In the genomic region with DNA sequence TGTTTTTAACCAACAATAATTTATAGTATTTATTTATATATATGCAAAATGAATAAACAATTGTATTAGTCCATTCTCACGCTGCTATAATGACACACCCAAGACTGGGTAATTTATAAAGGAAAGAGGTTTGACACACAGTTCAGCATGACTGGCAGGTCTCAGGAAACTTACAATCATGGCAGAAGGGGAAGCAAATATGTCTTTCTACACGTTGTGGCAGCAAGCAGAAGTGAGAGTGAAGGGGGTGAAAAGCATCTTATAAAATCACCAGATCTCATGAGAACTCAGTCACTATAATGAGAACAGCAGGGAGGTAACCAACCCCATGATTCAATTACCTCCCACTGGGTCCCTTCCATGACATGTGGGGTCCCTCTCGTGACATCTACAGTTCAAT, we compare ENCODE assay signal across 15 cellular contexts.
DNase-seq lines count a peak whose midpoint lies in the region; FAIRE-seq and TF ChIP-seq lines count a peak whose summit lies in the region.
"Had no signal": no experiment of that assay in that cellular context is flagged by ENCODE, and none has a peak within 500 bp of the region (broad histone marks: within the 10 kb centered on the region; RNA-seq: fewer than 3 reads in every experiment).

No MANE protein-coding gene starts in this region.

- TF ChIP-seq EP300 in neural cell (conservative IDR thresholded peaks at IDR 0.05; ENCODE audit: poor library complexity, severe bottlenecking): peak; percentile 68

- no peaks in the 10 kb centered on the region for H3K4me1 ChIP-seq in small intestine (ENCODE audit: control insufficient read depth in 2 of 2, insufficient read depth in 1 of 2, low read depth in 1 of 2, low read length in 1 of 2)
- H3K4me1 ChIP-seq: HAP-1 had no signal

- H3K9ac ChIP-seq in neural cell (ENCODE audit: low read length): no peak overlapping the region

- no peak overlapping the region for H2AFZ ChIP-seq in neural cell (ENCODE audit: low read depth, low read length)

- H3K9me2 ChIP-seq in neural cell (ENCODE audit: insufficient read depth, low read length): no peaks in the 10 kb centered on the region

- TF ChIP-seq POLR2A in GM12891 (IDR thresholded peaks at IDR 0.05; ENCODE audit: low read depth, low read length): no peak

- no peaks in the 10 kb centered on the region for H3F3A ChIP-seq in neural cell (ENCODE audit: insufficient read depth, low read length, poor library complexity, severe bottlenecking)

- H3K4me3 ChIP-seq in neural cell (ENCODE audit: low read length) (no peak overlapping the region), small intestine (ENCODE audit: low read depth in 1 of 2, low read length in 2 of 2) (no peak overlapping the region)
- H3K4me3 ChIP-seq: HAP-1 had no signal

- no peaks in the 10 kb centered on the region for H3K79me2 ChIP-seq in neural cell (replicated peaks; ENCODE audit: insufficient read depth, low read length)

- H3K27ac ChIP-seq in neural cell (ENCODE audit: low read length) (no peak overlapping the region), small intestine (ENCODE audit: low read depth in 1 of 2, low read length in 1 of 2) (no peak overlapping the region)

- no peak for DNase-seq in GM12891 (ENCODE audit: insufficient read length, low spot score)
- peak; percentile 19 for DNase-seq in MV-4-11 (lab: John Stamatoyannopoulos, UW)
- peak; percentile 44 for DNase-seq in SIG-M5 (lab: John Stamatoyannopoulos, UW)
- DNase-seq in activated CD4-positive, alpha-beta T cell treated with anti-CD3 and anti-CD28 coated beads for 1 hour: no peak
- DNase-seq in HUDEP-2 (lab: John Stamatoyannopoulos, UW; ENCODE audit: unreplicated experiment in 76 of 76): no peak
- no peak for DNase-seq in small intestine
- DNase-seq: C1 segment of cervical spinal cord; Calu3; CD4-positive, alpha-beta T cell; DMS 273 treated with DMSO at 0.1 percent for 48 hours; HFFc6 had no signal

- TF ChIP-seq RAD21 in neural cell (conservative IDR thresholded peaks at IDR 0.05): no peak

- H4K20me1 ChIP-seq in neural cell (ENCODE audit: insufficient read depth): no peaks in the 10 kb centered on the region

- H3K9me3 ChIP-seq in neural cell (ENCODE audit: low read length) (no peaks in the 10 kb centered on the region), small intestine (ENCODE audit: control insufficient read depth, low read depth) (no peaks in the 10 kb centered on the region)
- H3K9me3 ChIP-seq: HAP-1 had no signal

- FAIRE-seq in GM12891 (lab: Jason Lieb, UNC) (no peak), small intestine (lab: Jason Lieb, UNC) (no peak)
- FAIRE-seq: A204.1, H1 had no signal

- WGBS in small intestine, 3 donors: 32 to 40% (median 37%) methylated on average over 3 of the region's 3 CpGs

- no peaks in the 10 kb centered on the region for H3K27me3 ChIP-seq in neural cell (ENCODE audit: insufficient read depth, low read depth, low read length)
- no peaks in the 10 kb centered on the region for H3K27me3 ChIP-seq in small intestine (ENCODE audit: control insufficient read depth in 2 of 2, insufficient read depth in 2 of 2, low read length in 2 of 2)

- no peaks in the 10 kb centered on the region for H3K36me3 ChIP-seq in neural cell (ENCODE audit: insufficient read depth, low read length)
- H3K36me3 ChIP-seq in small intestine (ENCODE audit: control insufficient read depth in 2 of 2, insufficient read depth in 2 of 2, low read length in 2 of 2): no peaks in the 10 kb centered on the region
- H3K36me3 ChIP-seq: HAP-1 had no signal

- no peak overlapping the region for H3K4me2 ChIP-seq in neural cell (ENCODE audit: low read length)

- no peak for TF ChIP-seq CTCF in neural cell (IDR thresholded peaks at IDR 0.05; ENCODE audit: poor library complexity, severe bottlenecking)

TF ChIP-seq in GM12891, 5 proteins besides CTCF, POLR2A, EP300 and RAD21:
- TF ChIP-seq SPI1 (IDR thresholded peaks at IDR 0.05; ENCODE audit: low read depth, low read length) (0 out of 2 replicates have a peak, but pooled peaks have one; percentile 8), POU2F2 (IDR thresholded peaks at IDR 0.05; ENCODE audit: low read depth, low read length) (no peak)

TF ChIP-seq in neural cell, 6 proteins besides CTCF, POLR2A, EP300 and RAD21:
- TF ChIP-seq TAF1 (IDR thresholded peaks at IDR 0.05; ENCODE audit: low read depth) (no peak), POLR2AphosphoS5 (IDR thresholded peaks at IDR 0.05) (peak; percentile 34), EZH2 (IDR thresholded peaks at IDR 0.05; ENCODE audit: borderline replicate concordance, insufficient read depth, low read length, poor library complexity, severe bottlenecking) (no peak), SMC3 (conservative IDR thresholded peaks at IDR 0.05; ENCODE audit: poor library complexity) (no peak)

Comparison
In these comparisons a context has a peak if more than half of its experiments do, and no peak if none do; other contexts are left out.
1. DNase-seq: peak in MV-4-11 (single experiment) and SIG-M5 (single experiment); none in GM12891 (single experiment), activated CD4-positive, alpha-beta T cell treated with anti-CD3 and anti-CD28 coated beads for 1 hour (single experiment), HUDEP-2 (0 of 76) and small intestine (single experiment).